In the genomic region with DNA sequence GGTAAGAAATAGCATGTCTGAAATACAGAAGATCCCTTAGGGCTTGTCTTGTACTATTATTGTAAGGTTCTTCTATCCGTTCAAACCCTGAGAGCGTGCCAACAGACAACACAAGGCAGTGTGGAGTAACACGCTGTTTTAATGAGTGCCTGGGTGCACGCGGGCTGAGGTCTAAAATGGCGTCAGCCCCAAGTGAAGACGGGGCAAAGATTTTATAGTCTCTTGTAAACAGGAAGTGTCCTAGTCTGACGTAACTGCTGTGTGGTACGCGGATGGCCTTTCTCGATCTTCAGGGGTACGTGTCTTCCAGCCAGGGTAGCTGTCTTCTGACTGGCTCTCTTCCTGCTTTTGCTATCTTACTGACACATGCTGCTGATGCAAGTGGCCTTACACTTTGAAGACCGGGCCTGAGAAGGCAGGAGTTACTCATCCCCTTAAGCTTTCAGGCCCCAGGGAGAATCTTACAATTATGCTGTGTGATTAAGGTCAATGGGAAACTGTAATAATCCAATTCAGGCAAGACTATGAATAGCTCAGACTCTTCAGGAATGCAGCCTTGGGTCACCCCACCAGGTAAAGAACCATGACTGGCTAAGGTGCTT, we compare ENCODE assay signal across 15 cellular contexts.
"Had no signal": no experiment of that assay in that cellular context is flagged by ENCODE, and none has a peak within 500 bp of the region (broad histone marks: within the 10 kb centered on the region; RNA-seq: fewer than 3 reads in every experiment).

No MANE protein-coding gene starts in this region.

- H3K79me2 ChIP-seq: parathyroid adenoma had no signal

- H3K27ac ChIP-seq: epithelial cell of prostate, left lung, parathyroid adenoma, thoracic aorta had no signal

- H3K36me3 ChIP-seq: left lung, thoracic aorta had no signal

- H2AFZ ChIP-seq: parathyroid adenoma had no signal

- DNase-seq: activated CD4-positive, alpha-beta T cell treated with anti-CD3 and anti-CD28 coated beads, Interleukin-2, amount 50 U/mL, for 1 hour; activated CD8-positive, alpha-beta memory T cell treated with anti-CD3 and anti-CD28 coated beads for 24 hours; activated naive CD8-positive, alpha-beta T cell treated with anti-CD3 and anti-CD28 coated beads for 36 hours; amygdala; dermis blood vessel endothelial cell; effector memory CD8-positive, alpha-beta T cell; left lung; mucosa of descending colon; naive thymus-derived CD4-positive, alpha-beta T cell; stimulated activated CD4-positive, alpha-beta T cell treated with anti-CD3 and anti-CD28 coated beads, Interleukin-12 subunit alpha, Interleukin-12 subunit beta, amount 100 ng/mL, for 4 hours; stimulated activated CD4-positive, alpha-beta T cell treated with anti-CD3 and anti-CD28 coated beads, Interleukin-2, amount 100 ng/mL, for 24 hours had no signal

- FAIRE-seq: keratinocyte had no signal

- H3K4me3 ChIP-seq: left lung, mucosa of descending colon, thoracic aorta had no signal

- H3K4me1 ChIP-seq: left lung, parathyroid adenoma had no signal

- H3K27me3 ChIP-seq: left lung had no signal

- H3K9me3 ChIP-seq: thoracic aorta had no signal
